In genomic region chr9:665296-665695, GRCh38 we compare ENCODE assay signal across 21 cellular contexts.
DNase-seq lines count a peak whose midpoint lies in the region; ATAC-seq and TF ChIP-seq lines count a peak whose summit lies in the region.
"Had no signal": no experiment of that assay in that cellular context is flagged by ENCODE, and none has a peak within 500 bp of the region (broad histone marks: within the 10 kb centered on the region; RNA-seq: fewer than 3 reads in every experiment).

No MANE protein-coding gene starts in this region.

- peaks cover 21% of the 10 kb centered on the region for H3K9me3 ChIP-seq in left ventricle myocardium inferior (replicated peaks)
- H3K9me3 ChIP-seq: BE2C had no signal

- intact Hi-C loops in Right ventricle myocardium superior (cut with DNase I) = no loop called here
- intact Hi-C loops in cardiac septum (cut with DNase I) = no loop called here
- intact Hi-C loops in left ventricle myocardium inferior (cut with micrococcal nuclease) = no loop called here
- intact Hi-C loops in left cardiac atrium (cut with DNase I) = no loop called here

- H3K27ac ChIP-seq in left ventricle myocardium inferior (replicated peaks) = peak overlapping the region; percentile 36
- H3K27ac ChIP-seq: BLaER1 had no signal

- H3K27me3 ChIP-seq in left ventricle myocardium inferior (ENCODE audit: low read depth) = no peaks in the 10 kb centered on the region
- H3K27me3 ChIP-seq: BE2C, BLaER1 had no signal

- DNase-seq in Right ventricle myocardium superior = no peak
- no peak for DNase-seq in cardiac septum (ENCODE audit: low spot score)
- DNase-seq in left ventricle myocardium inferior = no peak
- DNase-seq in left cardiac atrium = no peak
- DNase-seq: 8988T; ACHN; BE2C; C1 segment of cervical spinal cord; CD4-positive, alpha-beta memory T cell; CD4-positive, CD25-positive, alpha-beta regulatory T cell; CD8-positive, alpha-beta memory T cell; COR-L47; DMS 273 treated with DMSO at 0.1 percent for 48 hours; DMS153; DMS53; DMS79; DND-41; EL; GDM1 had no signal

- TF ChIP-seq CTCF in left ventricle myocardium inferior (IDR thresholded peaks at IDR 0.05; ENCODE audit: borderline replicate concordance) = no peak

- H3K36me3 ChIP-seq in left ventricle myocardium inferior = peaks cover 7% of the 10 kb centered on the region
- H3K36me3 ChIP-seq: BE2C, BLaER1 had no signal

- peaks cover 43% of the 10 kb centered on the region for H3K4me1 ChIP-seq in left ventricle myocardium inferior
- H3K4me1 ChIP-seq: BE2C had no signal

- H3K4me3 ChIP-seq in left ventricle myocardium inferior = no peak overlapping the region
- H3K4me3 ChIP-seq: BLaER1, GM12878 had no signal

- ATAC-seq in Right ventricle myocardium superior (ENCODE audit: poor library complexity) (peak; percentile 55), left cardiac atrium (no peak)
- ATAC-seq: GM12878 had no signal
